17 cellular contexts compared by ENCODE assay signal in genomic region chr9:120914410-120914809, GRCh38. TPM values are rescaled to one million over a fixed set of nuclear protein-coding genes. Genes with fewer than 3 reads are reported as not detected.
DNase-seq lines count a peak whose midpoint lies in the region; ATAC-seq, FAIRE-seq and TF ChIP-seq lines count a peak whose summit lies in the region.
"Had no signal": no experiment of that assay in that cellular context is flagged by ENCODE, and none has a peak within 500 bp of the region (broad histone marks: within the 10 kb centered on the region; RNA-seq: fewer than 3 reads in every experiment).

No MANE protein-coding gene starts in this region.

- H3K9ac ChIP-seq in GM12878 (ENCODE audit: control insufficient read depth, insufficient read depth, low read length): no peak overlapping the region

- H3K4me3 Mint-ChIP-seq in stimulated activated naive CD8-positive, alpha-beta T cell treated with anti-CD3 and anti-CD28 coated beads, Interleukin-15, Interleukin-2, amounts not matched to agents 100 ng/mL and 50 ng/mL, for 24 hours: peak overlapping the region; percentile 52
- H3K4me3 Mint-ChIP-seq: B cell had no signal

- H3K4me1 Mint-ChIP-seq in stimulated activated naive CD8-positive, alpha-beta T cell treated with anti-CD3 and anti-CD28 coated beads, Interleukin-15, Interleukin-2, amounts not matched to agents 100 ng/mL and 50 ng/mL, for 24 hours (ENCODE audit: low read depth): peaks cover 96% of the 10 kb centered on the region

- no peaks in the 10 kb centered on the region for H3K9me3 Mint-ChIP-seq in stimulated activated naive CD8-positive, alpha-beta T cell treated with anti-CD3 and anti-CD28 coated beads, Interleukin-15, Interleukin-2, amounts not matched to agents 100 ng/mL and 50 ng/mL, for 24 hours

- H3K9me3 ChIP-seq in GM12878 (replicated peaks; ENCODE audit: control insufficient read depth, insufficient read depth, low read length): peaks cover 2% of the 10 kb centered on the region; the same call in 1 of the 3 replicates
- H3K9me3 ChIP-seq: psoas muscle, SJCRH30 had no signal

- H3K27me3 Mint-ChIP-seq in stimulated activated naive CD8-positive, alpha-beta T cell treated with anti-CD3 and anti-CD28 coated beads, Interleukin-15, Interleukin-2, amounts not matched to agents 100 ng/mL and 50 ng/mL, for 24 hours: no peaks in the 10 kb centered on the region
- H3K27me3 Mint-ChIP-seq: B cell had no signal

- no peak for ATAC-seq in stimulated activated naive CD8-positive, alpha-beta T cell treated with anti-CD3 and anti-CD28 coated beads, Interleukin-15, Interleukin-2, amounts not matched to agents 100 U/mL and 50 U/mL, for 24 hours
- ATAC-seq in GM12878: no peak
- ATAC-seq in HG03520 (IDR thresholded peaks at IDR 0.05; ENCODE audit: unreplicated experiment): no peak
- ATAC-seq: psoas muscle had no signal

- 92% methylated on average over 4 of the region's 4 CpGs for WGBS in GM12878 (ENCODE audit: insufficient coverage, insufficient replicate concordance, low lambda C conversion rate, missing lambda C conversion rate)

- no peak for TF ChIP-seq CTCF in GM12878 (IDR thresholded peaks at IDR 0.05 in 2 of 3, conservative IDR thresholded peaks at IDR 0.05 in 1 of 3; ENCODE audit: control insufficient read depth in 2 of 3, extremely low read depth in 1 of 3, insufficient read depth in 1 of 3, low read depth in 3 of 3, low read length in 3 of 3)
- TF ChIP-seq CTCF in GM10266 (IDR thresholded peaks at IDR 0.05; ENCODE audit: control insufficient read depth, insufficient read depth, low read depth, missing control alignments): no peak

- TF ChIP-seq POLR2A in GM12878 (IDR thresholded peaks at IDR 0.05; ENCODE audit: low read depth, low read length): peak; percentile 25; the same call in 1 of the 2 replicates

- no peak for TF ChIP-seq RAD21 in GM12878 (IDR thresholded peaks at IDR 0.05; ENCODE audit: insufficient read depth, low read depth, low read length)

- H3K27me3 ChIP-seq in GM12878 (replicated peaks in 1 of 2; ENCODE audit: control insufficient read depth in 2 of 2, insufficient read depth in 2 of 2, low read length in 1 of 2) (no peaks in the 10 kb centered on the region), layer of hippocampus (ENCODE audit: control insufficient read depth, insufficient read depth, low read length) (no peaks in the 10 kb centered on the region)
- H3K27me3 ChIP-seq: SJCRH30 had no signal

- peaks cover 7% of the 10 kb centered on the region for H3K4me1 ChIP-seq in GM12878 (ENCODE audit: control insufficient read depth, insufficient read depth, low read length)
- H3K4me1 ChIP-seq: psoas muscle, SJCRH30 had no signal

- no TSS peak for BruUV-seq in GM12878 (replicated peaks; lab: Mats Ljungman, UMichigan)

- H3K36me3 Mint-ChIP-seq in stimulated activated naive CD8-positive, alpha-beta T cell treated with anti-CD3 and anti-CD28 coated beads, Interleukin-15, Interleukin-2, amounts not matched to agents 100 ng/mL and 50 ng/mL, for 24 hours (ENCODE audit: low read depth): peaks cover 91% of the 10 kb centered on the region

- no peak for TF ChIP-seq EP300 in GM12878 (IDR thresholded peaks at IDR 0.05; ENCODE audit: borderline replicate concordance in 1 of 2, control insufficient read depth in 1 of 2, low read depth in 2 of 2, low read length in 2 of 2)

- H3K4me3 ChIP-seq in GM12878: no peak overlapping the region
- H3K4me3 ChIP-seq: psoas muscle, SJCRH30 had no signal

- H3K4me2 ChIP-seq in GM12878 (ENCODE audit: control insufficient read depth, insufficient read depth): no peak overlapping the region

- peak overlapping the region; percentile 83 for H3K27ac Mint-ChIP-seq in stimulated activated naive CD8-positive, alpha-beta T cell treated with anti-CD3 and anti-CD28 coated beads, Interleukin-15, Interleukin-2, amounts not matched to agents 100 ng/mL and 50 ng/mL, for 24 hours
- H3K27ac Mint-ChIP-seq: B cell had no signal

- no peaks in the 10 kb centered on the region for H4K20me1 ChIP-seq in GM12878 (ENCODE audit: control insufficient read depth, insufficient read depth)

- intact Hi-C loops in GM12878 (cut with micrococcal nuclease; ENCODE audit: unreplicated experiment): no loop called here

- peaks cover 45% of the 10 kb centered on the region for H3K79me2 ChIP-seq in GM12878 (ENCODE audit: control insufficient read depth, insufficient read depth, low read length)

- peaks cover 52 to 62% of the 10 kb centered on the region in 2 experiments for H3K36me3 ChIP-seq in GM12878 (ENCODE audit: control insufficient read depth in 2 of 2, insufficient read depth in 2 of 2, low read length in 1 of 2)
- H3K36me3 ChIP-seq: SJCRH30 had no signal

- FAIRE-seq in GM12878 (lab: Jason Lieb, UNC): no peak

- no peak overlapping the region for H2AFZ ChIP-seq in GM12878 (ENCODE audit: control insufficient read depth, low read depth, low read length)

- POLR2A ChIA-PET in GM12878 (lab: Charles Lee): interaction anchor here (0.9 to 2.8 kb wide), 2 partner anchors 11 kb away, joined by 5 to 10 read pairs; no protein-coding TSS in a partner anchor

- CTCF ChIA-PET in GM12878 (lab: Yijun Ruan, JAX): no interaction called here

- SMC1A ChIA-PET in GM12878 (lab: Charles Lee; ENCODE audit: uncharacterized antibody, unreplicated experiment): interaction anchor here (26.1 kb wide), 1 partner anchor 21 kb away, joined by 522 read pairs; no protein-coding TSS in a partner anchor

- in situ Hi-C loops in GM12878 (cut with MboI): no loop called here

- no peak overlapping the region for H3K27ac ChIP-seq in GM12878 (ENCODE audit: control insufficient read depth, insufficient read depth)
- H3K27ac ChIP-seq in layer of hippocampus (ENCODE audit: low read depth, low read length): peak overlapping the region; percentile 95
- H3K27ac ChIP-seq: HL-60, psoas muscle, SJCRH30 had no signal

- no peak for DNase-seq in stimulated activated naive CD8-positive, alpha-beta T cell treated with anti-CD3 and anti-CD28 coated beads, Interleukin-15, Interleukin-2, amounts not matched to agents 100 U/mL and 50 U/mL, for 24 hours
- DNase-seq in GM12878 (ENCODE audit: low read depth, low spot score): no peak
- DNase-seq in activated CD8-positive, alpha-beta memory T cell treated with anti-CD3 and anti-CD28 coated beads, Interleukin-2, amount 50 U/mL, for 4 hours: no peak
- DNase-seq in GM10266 (ENCODE audit: extremely low spot score): no peak
- no peak for DNase-seq in hepatic stellate cell (ENCODE audit: low spot score)
- DNase-seq: activated effector memory CD4-positive, alpha-beta T cell treated with Interleukin-2 at 50 U/mL for 16 hours; DMS79 treated with DMSO at 0.1 percent for 48 hours; NCI-H187; NCI-H82; psoas muscle; stimulated activated CD4-positive, alpha-beta T cell treated with anti-CD3 and anti-CD28 coated beads, Interleukin-1b, Interleukin-23, amount 100 ng/mL, for 48 hours had no signal

- RAD21 ChIA-PET in GM12878 (lab: Charles Lee; ENCODE audit: unreplicated experiment): no interaction called here

TF ChIP-seq in GM12878, 131 proteins besides CTCF, POLR2A, EP300 and RAD21 (continues in another document):
- TF ChIP-seq STAT3 (IDR thresholded peaks at IDR 0.05; ENCODE audit: low read depth, low read length) (no peak), MYC (IDR thresholded peaks at IDR 0.05; ENCODE audit: insufficient read depth, insufficient read length, insufficient replicate concordance, low read length, severe bottlenecking) (no peak), FOXK2 (IDR thresholded peaks at IDR 0.05) (no peak), CBX5 (IDR thresholded peaks at IDR 0.05; ENCODE audit: low read depth) (no peak), SP1 (IDR thresholded peaks at IDR 0.05; ENCODE audit: low read depth, low read length) (no peak), MAX (IDR thresholded peaks at IDR 0.05; ENCODE audit: low read depth, low read length) (no peak), SRF (IDR thresholded peaks at IDR 0.05; ENCODE audit: low read depth in 2 of 2, low read length in 2 of 2) (no peak)

RNA-seq across cellular contexts. Expression of gene TRAF1, which starts 12.2 kb away (rescaled TPM):
- 317 and 349 TPM in 2 replicates for total RNA-seq in GM12878 (2013; cell fraction: nucleolus; rRNA removed)
- 144 and 153 TPM in 2 replicates for total RNA-seq in GM12878 (2014; rRNA removed)
- total RNA-seq in GM12878 (2014; rRNA removed; fragmentation: Illumina TruSeq; extraction: Trizol): 111 and 116 TPM in 2 replicates
- total RNA-seq in GM12878 (2021): 163 and 164 TPM in 2 replicates
- polyA plus RNA-seq in GM12878 (2011; ENCODE audit: low read depth): 44.2 TPM
- polyA plus RNA-seq in GM12878 (2011; rRNA removed): 106 and 147 TPM in 2 replicates
- 186 and 209 TPM in 2 replicates for polyA plus RNA-seq in GM12878 (2011; cell fraction: cytosol; rRNA removed)
- polyA plus RNA-seq in GM12878 (2011; cell fraction: nucleus; rRNA removed): 205 and 241 TPM in 2 replicates
- 65.1 and 86.6 TPM in 2 replicates for polyA plus RNA-seq in GM12878 (2012)
- polyA plus RNA-seq in GM12878 (2014; fragmentation: Illumina TruSeq; extraction: Trizol): 82.8 and 140 TPM in 2 replicates
- polyA plus RNA-seq in GM12878 (2014; fragmentation: Nextera tagmentation; extraction: Ambion mirVana): 10 to 100 TPM; 13.8 to 16.6 TPM
- polyA plus RNA-seq in GM12878 (2014; rRNA removed): 153 and 156 TPM in 2 replicates
- 10 to 100 TPM; 69.6 to 79.5 TPM for polyA plus RNA-seq in GM12878 (2016; fragmentation: Nextera tagmentation; extraction: Ambion mirVana)
- polyA minus RNA-seq in GM12878 (2011; rRNA and poly(A)+ RNA removed): 194 and 283 TPM in 2 replicates
- polyA minus RNA-seq in GM12878 (2011; cell fraction: cytosol; rRNA and poly(A)+ RNA removed): 61.2 and 66.6 TPM in 2 replicates
- polyA minus RNA-seq in GM12878 (2011; cell fraction: nucleus; rRNA and poly(A)+ RNA removed): 99.3 and 141 TPM in 2 replicates

RNA-seq across cellular contexts. Expression of gene PHF19, which starts 37.4 kb away (rescaled TPM):
- 127 and 130 TPM in 2 replicates for total RNA-seq in GM12878 (2013; cell fraction: nucleolus; rRNA removed)
- total RNA-seq in GM12878 (2014; rRNA removed): 74.9 and 81.1 TPM in 2 replicates
- 63.1 and 74.8 TPM in 2 replicates for total RNA-seq in GM12878 (2014; rRNA removed; fragmentation: Illumina TruSeq; extraction: Trizol)
- 116 and 133 TPM in 2 replicates for total RNA-seq in GM12878 (2021)
- polyA plus RNA-seq in GM12878 (2011; ENCODE audit: low read depth): 38.7 TPM
- polyA plus RNA-seq in GM12878 (2011; rRNA removed): 45.5 and 71.1 TPM in 2 replicates
- 118 and 119 TPM in 2 replicates for polyA plus RNA-seq in GM12878 (2011; cell fraction: cytosol; rRNA removed)
- polyA plus RNA-seq in GM12878 (2011; cell fraction: nucleus; rRNA removed): 334 and 350 TPM in 2 replicates
- polyA plus RNA-seq in GM12878 (2012): 63.6 and 78.6 TPM in 2 replicates
- polyA plus RNA-seq in GM12878 (2014; fragmentation: Illumina TruSeq; extraction: Trizol): 64.7 and 94.2 TPM in 2 replicates
- polyA plus RNA-seq in GM12878 (2014; fragmentation: Nextera tagmentation; extraction: Ambion mirVana): 10 to 100 TPM; 26.0 to 50.2 TPM
- 98.6 and 106 TPM in 2 replicates for polyA plus RNA-seq in GM12878 (2014; rRNA removed)
- polyA plus RNA-seq in GM12878 (2016; fragmentation: Nextera tagmentation; extraction: Ambion mirVana): 100 to 1,000 TPM in 1 of 2 experiments, 10 to 100 TPM in 1; 97.9 to 113 TPM
- 85.9 and 103 TPM in 2 replicates for polyA minus RNA-seq in GM12878 (2011; rRNA and poly(A)+ RNA removed)
- 31.7 and 47.3 TPM in 2 replicates for polyA minus RNA-seq in GM12878 (2011; cell fraction: cytosol; rRNA and poly(A)+ RNA removed)
- 69.5 and 128 TPM in 2 replicates for polyA minus RNA-seq in GM12878 (2011; cell fraction: nucleus; rRNA and poly(A)+ RNA removed)
